ENCODE assay signal across 11 cellular contexts in genomic region chr10:116787018-116787674, GRCh38. TPM values are rescaled to one million over a fixed set of nuclear protein-coding genes. Genes with fewer than 3 reads are reported as not detected.
DNase-seq lines count a peak whose midpoint lies in the region; ATAC-seq and TF ChIP-seq lines count a peak whose summit lies in the region.
"Had no signal": no experiment of that assay in that cellular context is flagged by ENCODE, and none has a peak within 500 bp of the region (broad histone marks: within the 10 kb centered on the region; RNA-seq: fewer than 3 reads in every experiment).

No MANE protein-coding gene starts in this region.

- H3K9me3 ChIP-seq in T-helper 17 cell (ENCODE audit: control insufficient read depth, low read length, poor library complexity, severe bottlenecking) (no peaks in the 10 kb centered on the region), thyroid gland (no peaks in the 10 kb centered on the region), gastrocnemius medialis (no peaks in the 10 kb centered on the region)
- H3K9me3 ChIP-seq: ascending aorta had no signal

- no peak for TF ChIP-seq POLR2A in thyroid gland (IDR thresholded peaks at IDR 0.05)
- no peak for TF ChIP-seq POLR2A in gastrocnemius medialis (IDR thresholded peaks at IDR 0.05)

- H3K27me3 ChIP-seq in thyroid gland: no peaks in the 10 kb centered on the region
- H3K27me3 ChIP-seq in gastrocnemius medialis: no peaks in the 10 kb centered on the region
- H3K27me3 ChIP-seq: ascending aorta had no signal

- no peaks in the 10 kb centered on the region for H3K36me3 Mint-ChIP-seq in activated naive CD4-positive, alpha-beta T cell treated with anti-CD3 and anti-CD28 coated beads, Interleukin-2, amount 50 U/mL, for 24 hours
- H3K36me3 Mint-ChIP-seq in T-helper 17 cell (ENCODE audit: low read depth): no peaks in the 10 kb centered on the region

- H3K4me3 ChIP-seq in thyroid gland (replicated peaks in 1 of 3) (no peak overlapping the region), gastrocnemius medialis (no peak overlapping the region)

- H3K4me3 Mint-ChIP-seq in activated naive CD4-positive, alpha-beta T cell treated with anti-CD3 and anti-CD28 coated beads, Interleukin-2, amount 50 U/mL, for 24 hours: peak overlapping the region; percentile 36
- H3K4me3 Mint-ChIP-seq in T-helper 17 cell: peak overlapping the region; percentile 64

- H3K36me3 ChIP-seq in thyroid gland (no peaks in the 10 kb centered on the region), gastrocnemius medialis (no peaks in the 10 kb centered on the region)
- H3K36me3 ChIP-seq: ascending aorta had no signal

- intact Hi-C loops in thyroid gland (cut with DNase I) (loop anchor here (5.0 kb wide), 1 partner anchor 105 kb away; no protein-coding TSS in a partner anchor), gastrocnemius medialis (cut with DNase I; ENCODE audit: low total_unique reads) (loop anchor here (5.0 kb wide), 1 partner anchor 45 kb away; the partner anchor contains the start of gene HSPA12A)

- WGBS in thyroid gland, 2 donors: 30 to 45% methylated on average over 11 of the region's 11 CpGs

- peaks cover 7 to 10% of the 10 kb centered on the region in 2 donors for H3K4me1 ChIP-seq in thyroid gland
- H3K4me1 ChIP-seq in gastrocnemius medialis: peaks cover 3 to 8% of the 10 kb centered on the region in 2 donors
- H3K4me1 ChIP-seq: ascending aorta had no signal

- DNase-seq in activated naive CD4-positive, alpha-beta T cell treated with anti-CD3 and anti-CD28 coated beads, Interleukin-2, amount 50 U/mL, for 16 hours: no peak
- DNase-seq in T-helper 17 cell (no peak), glomerular visceral epithelial cell (ENCODE audit: extremely low spot score) (peak; percentile 25), thyroid gland (peak; percentile 38 to 50), gastrocnemius medialis (no peak), ureter (ENCODE audit: low spot score) (no peak), NCI-H1417 (lab: John Stamatoyannopoulos, UW) (no peak)
- DNase-seq: SIG-M5 had no signal

- in situ Hi-C loops in gastrocnemius medialis (cut with MboI; ENCODE audit: low sequenced_read_pairs in 4 of 4): loop anchor here in 2 of 4 donors (5.0 to 10.0 kb wide), 2 partner anchors 95 to 102 kb away; no protein-coding TSS in a partner anchor

- H3K4me1 Mint-ChIP-seq in activated naive CD4-positive, alpha-beta T cell treated with anti-CD3 and anti-CD28 coated beads, Interleukin-2, amount 50 U/mL, for 24 hours: peaks cover 16% of the 10 kb centered on the region
- H3K4me1 Mint-ChIP-seq in T-helper 17 cell: peaks cover 10% of the 10 kb centered on the region

- peak; percentile 45 for ATAC-seq in T-helper 17 cell
- no peak for ATAC-seq in gastrocnemius medialis

- H3K27ac ChIP-seq in thyroid gland (peak overlapping the region; percentile 7 to 69 (median 44)), gastrocnemius medialis (no peak overlapping the region)
- H3K27ac ChIP-seq: ascending aorta, epithelial cell of prostate had no signal

- H3K9me3 Mint-ChIP-seq in activated naive CD4-positive, alpha-beta T cell treated with anti-CD3 and anti-CD28 coated beads, Interleukin-2, amount 50 U/mL, for 24 hours: no peaks in the 10 kb centered on the region

- TF ChIP-seq CTCF in thyroid gland (IDR thresholded peaks at IDR 0.05) (no peak), gastrocnemius medialis (IDR thresholded peaks at IDR 0.05 in 4 of 5, conservative IDR thresholded peaks at IDR 0.05 in 1 of 5) (no peak)

- no peak overlapping the region for H3K27ac Mint-ChIP-seq in activated naive CD4-positive, alpha-beta T cell treated with anti-CD3 and anti-CD28 coated beads, Interleukin-2, amount 50 U/mL, for 24 hours
- H3K27ac Mint-ChIP-seq in T-helper 17 cell: peak overlapping the region; percentile 59

- peaks cover 5% of the 10 kb centered on the region for H3K27me3 Mint-ChIP-seq in activated naive CD4-positive, alpha-beta T cell treated with anti-CD3 and anti-CD28 coated beads, Interleukin-2, amount 50 U/mL, for 24 hours
- H3K27me3 Mint-ChIP-seq in T-helper 17 cell: peaks cover 30% of the 10 kb centered on the region

RNA-seq across cellular contexts. Expression of gene HSPA12A, which starts 44.8 kb away (rescaled TPM):
- total RNA-seq in T-helper 17 cell (under 1 TPM; 0.37 to 0.62 TPM), thyroid gland (10 to 100 TPM; 22.6 to 37.3 (median 34.6) TPM), gastrocnemius medialis (1 to 10 TPM; 4.5 to 6.0 (median 4.9) TPM), ureter (15.7 TPM)

Comparison
In these comparisons a context has a peak if more than half of its experiments do, and no peak if none do; other contexts are left out.
1. DNase-seq: peak in glomerular visceral epithelial cell (single experiment) and thyroid gland (2 of 2); none in activated naive CD4-positive, alpha-beta T cell treated with anti-CD3 and anti-CD28 coated beads, Interleukin-2, amount 50 U/mL, for 16 hours (single experiment), T-helper 17 cell (0 of 3), gastrocnemius medialis (0 of 2), ureter (single experiment) and NCI-H1417 (0 of 3).
2. H3K27ac ChIP-seq: peak in thyroid gland (3 of 3); none in gastrocnemius medialis (0 of 4).